ENCODE assay signal across 9 cellular contexts in genomic region chr10:101444058-101444457, GRCh38.
A peak's percentile ranks its signal among the peaks of the same experiment; 100 is the strongest.
DNase-seq lines count a peak whose midpoint lies in the region; ATAC-seq and TF ChIP-seq lines count a peak whose summit lies in the region.
"Had no signal": no experiment of that assay in that cellular context is flagged by ENCODE, and none has a peak within 500 bp of the region (broad histone marks: within the 10 kb centered on the region; RNA-seq: fewer than 3 reads in every experiment).

No MANE protein-coding gene starts in this region.

- H3K27me3 ChIP-seq in A673 (replicated peaks; ENCODE audit: insufficient read depth, low read depth, low read length, poor library complexity) (no peaks in the 10 kb centered on the region), stomach (no peaks in the 10 kb centered on the region)

- H3K4me3 ChIP-seq in A673 (ENCODE audit: low read depth, low read length, poor library complexity, severe bottlenecking) (no peak overlapping the region), GM12864 (ENCODE audit: low read depth, low read length) (no peak overlapping the region), stomach (no peak overlapping the region)

- H3K36me3 ChIP-seq in A673 (ENCODE audit: insufficient read depth, low read length, poor library complexity, severe bottlenecking) (no peaks in the 10 kb centered on the region), stomach (no peaks in the 10 kb centered on the region)

- no peak for ATAC-seq in GM21447 (IDR thresholded peaks at IDR 0.05; ENCODE audit: unreplicated experiment)
- ATAC-seq in HG03159 (IDR thresholded peaks at IDR 0.05; ENCODE audit: unreplicated experiment), result no peak
- no peak for ATAC-seq in HG03280 (IDR thresholded peaks at IDR 0.05; ENCODE audit: unreplicated experiment)
- ATAC-seq: activated T-cell treated with anti-CD3 and anti-CD28 coated beads, Interleukin-2, amount 50 U/mL, for 4 hours had no signal

- H3K27ac ChIP-seq in A673 (ENCODE audit: low read depth, low read length, poor library complexity, severe bottlenecking), result no peak overlapping the region
- H3K27ac ChIP-seq in stomach, result no peak overlapping the region

- peak; percentile 51 for TF ChIP-seq CTCF in A673 (conservative IDR thresholded peaks at IDR 0.05; ENCODE audit: low read depth, low read length)
- peak; percentile 19 for TF ChIP-seq CTCF in GM12864 (IDR thresholded peaks at IDR 0.05; ENCODE audit: low read depth, low read length, missing control alignments)
- no peak for TF ChIP-seq CTCF in stomach (IDR thresholded peaks at IDR 0.05)

- CTCF ChIA-PET in A673 (lab: Charles Lee), result interaction anchor here (0.6 to 1.2 kb wide), 6 partner anchors 10 to 229 kb away, joined by 3 to 6 read pairs (median 4); no protein-coding TSS in a partner anchor

- TF ChIP-seq POLR2A in erythroblast (IDR thresholded peaks at IDR 0.05; ENCODE audit: low read length) (no peak), stomach (IDR thresholded peaks at IDR 0.05) (no peak)

- H3K4me1 ChIP-seq in A673 (ENCODE audit: insufficient read depth, low read length, poor library complexity, severe bottlenecking) (peaks cover 8% of the 10 kb centered on the region), stomach (peaks cover 0 to 15% (median 9%) of the 10 kb centered on the region in 4 donors)

- DNase-seq in A673 (ENCODE audit: low spot score) (peak; percentile 33), GM12864 (ENCODE audit: low read depth) (no peak), NCI-H82 (lab: John Stamatoyannopoulos, UW) (peak; percentile 63), erythroblast (lab: John Stamatoyannopoulos, UW) (peak; percentile 47), stomach (no peak)
- DNase-seq: activated T-cell treated with anti-CD3 and anti-CD28 coated beads, Interleukin-2, amount 50 U/mL, for 4 hours had no signal

- BruUV-seq in A673 (replicated peaks; lab: Mats Ljungman, UMichigan), result no TSS peak

- no peak for TF ChIP-seq EP300 in stomach (IDR thresholded peaks at IDR 0.05)

- POLR2A ChIA-PET in A673 (lab: Charles Lee; ENCODE audit: low non-redundant PET), result no interaction called here

- H3K9me3 ChIP-seq in A673 (ENCODE audit: low read depth, low read length, poor library complexity, severe bottlenecking), result no peaks in the 10 kb centered on the region
- H3K9me3 ChIP-seq in stomach, result no peaks in the 10 kb centered on the region

- intact Hi-C loops in A673 (cut with micrococcal nuclease; ENCODE audit: unreplicated experiment) (loop anchor here (5.0 kb wide), 2 partner anchors 152 to 232 kb away; no protein-coding TSS in a partner anchor), stomach (cut with DNase I; ENCODE audit: low total_unique reads) (no loop called here)

Comparison
In these comparisons a context has a peak if more than half of its experiments do, and no peak if none do; other contexts are left out.
1. DNase-seq: peak in A673 (single experiment), NCI-H82 (single experiment) and erythroblast (2 of 2); none in GM12864 (single experiment) and stomach (single experiment).
2. CTCF ChIP-seq: peak in A673 (single experiment) and GM12864 (single experiment); none in stomach (0 of 7).